15 cellular contexts compared by ENCODE assay signal in genomic region chr5:55003432-55004065, GRCh38. TPM values are rescaled to one million over a fixed set of nuclear protein-coding genes. Genes with fewer than 3 reads are reported as not detected.
DNase-seq lines count a peak whose midpoint lies in the region; ATAC-seq, FAIRE-seq and TF ChIP-seq lines count a peak whose summit lies in the region.
"Had no signal": no experiment of that assay in that cellular context is flagged by ENCODE, and none has a peak within 500 bp of the region (broad histone marks: within the 10 kb centered on the region; RNA-seq: fewer than 3 reads in every experiment).

No MANE protein-coding gene starts in this region.

- H3K4me3 ChIP-seq in ACC112 (ENCODE audit: low read depth, low read length) (no peak overlapping the region), HepG2 (replicated peaks in 1 of 3; ENCODE audit: insufficient read depth in 1 of 3, low read depth in 2 of 3, low read length in 3 of 3) (no peak overlapping the region), lower leg skin (ENCODE audit: low read depth, poor library complexity, severe bottlenecking) (no peak overlapping the region)
- H3K4me3 ChIP-seq: BLaER1 had no signal

- peaks cover 28% of the 10 kb centered on the region for H3K4me1 ChIP-seq in ACC112 (ENCODE audit: control insufficient read depth, insufficient read depth, low read length, unreplicated experiment)
- no peaks in the 10 kb centered on the region for H3K4me1 ChIP-seq in HepG2 (ENCODE audit: insufficient read depth, low read length)
- H3K4me1 ChIP-seq: BLaER1, Caco-2 had no signal

- H3K36me3 ChIP-seq in ACC112 (ENCODE audit: insufficient read depth, low read length) (no peaks in the 10 kb centered on the region), HepG2 (replicated peaks in 1 of 2; ENCODE audit: control insufficient read depth in 1 of 2, insufficient read depth in 2 of 2, low read length in 2 of 2) (no peaks in the 10 kb centered on the region)
- H3K36me3 ChIP-seq: BLaER1 had no signal

- ATAC-seq in HepG2, result no peak

- intact Hi-C loops in HepG2 (cut with micrococcal nuclease; ENCODE audit: unreplicated experiment), result no loop called here
- intact Hi-C loops in lower leg skin (cut with DNase I; ENCODE audit: low total_unique reads), result no loop called here

- WGBS in HepG2 (ENCODE audit: low lambda C conversion rate), result 0% methylated on average over 4 of the region's 4 CpGs
- WGBS in lower leg skin, 2 donors, result 65 to 73% methylated on average over 4 of the region's 4 CpGs

- POLR2A ChIA-PET in HepG2 (lab: Yijun Ruan, JAX), result no interaction called here

- H3K9ac ChIP-seq in HepG2 (ENCODE audit: insufficient read depth, low read depth, low read length), result no peak overlapping the region
- H3K9ac ChIP-seq: BLaER1 had no signal

- in situ Hi-C loops in HepG2 (cut with HindIII; ENCODE audit: extremely low pct_ligation_motif_present, low pct_unique_long_range_greater_than_20kb), result no loop called here

- FAIRE-seq in HepG2 (lab: Jason Lieb, UNC), result no peak
- FAIRE-seq: A204.1, GM18507, H54 had no signal

- TF ChIP-seq CTCF in HepG2 (CRISPR knock-in tag; IDR thresholded peaks at IDR 0.05), result no peak
- no peak for TF ChIP-seq CTCF in lower leg skin (IDR thresholded peaks at IDR 0.05)

- H3K9me3 ChIP-seq in HepG2 (ENCODE audit: low read length), result no peaks in the 10 kb centered on the region
- H3K9me3 ChIP-seq: Caco-2 had no signal

- DNase-seq in HCEC 1CT (peak; percentile 21), dermis blood vessel endothelial cell (peak; percentile 42), HepG2 (ENCODE audit: low spot score) (no peak), lower leg skin (ENCODE audit: low spot score in 2 of 2) (no peak), RPMI8226 (no peak), NCI-H2171 treated with DMSO at 0.1 percent for 48 hours (lab: John Stamatoyannopoulos, UW) (no peak)
- DNase-seq: AML-193; Caco-2; CD8-positive, alpha-beta memory T cell had no signal

- TF ChIP-seq POLR2A in HepG2 (IDR thresholded peaks at IDR 0.05; ENCODE audit: insufficient read depth in 1 of 2, low read depth in 2 of 2, low read length in 2 of 2) (no peak), lower leg skin (IDR thresholded peaks at IDR 0.05) (no peak)

- H3K27ac ChIP-seq in ACC112 (ENCODE audit: low read depth, low read length) (peak overlapping the region; percentile 40), HepG2 (ENCODE audit: extremely low read length, insufficient read depth, low read length) (no peak overlapping the region)
- H3K27ac ChIP-seq: BLaER1 had no signal

- no TSS peak for BruUV-seq in HepG2 (replicated peaks; lab: Mats Ljungman, UMichigan)

- TF ChIP-seq RAD21 in HepG2 (CRISPR knock-in tag; IDR thresholded peaks at IDR 0.05), result no peak

- H3K4me2 ChIP-seq in HepG2 (ENCODE audit: low read depth, low read length), result no peak overlapping the region
- H3K4me2 ChIP-seq: BLaER1 had no signal

- no peaks in the 10 kb centered on the region for H3K27me3 ChIP-seq in ACC112 (ENCODE audit: insufficient read depth, low read length)
- H3K27me3 ChIP-seq in HepG2 (ENCODE audit: control insufficient read depth in 1 of 2, insufficient read depth in 2 of 2, low read length in 2 of 2), result no peaks in the 10 kb centered on the region
- H3K27me3 ChIP-seq: BLaER1 had no signal

- TF ChIP-seq EP300 in HepG2 (IDR thresholded peaks at IDR 0.05; ENCODE audit: low read depth in 2 of 2, low read length in 2 of 2) (no peak), HepG2 (CRISPR knock-in tag; IDR thresholded peaks at IDR 0.05; ENCODE audit: borderline replicate concordance) (no peak)

- H3K79me2 ChIP-seq in ACC112 (ENCODE audit: control insufficient read depth, insufficient read depth, low read length, unreplicated experiment) (no peaks in the 10 kb centered on the region), HepG2 (ENCODE audit: insufficient read depth, low read length) (no peaks in the 10 kb centered on the region)

- H2AFZ ChIP-seq in ACC112 (ENCODE audit: low read length, unreplicated experiment) (peak overlapping the region; percentile 53), HepG2 (ENCODE audit: low read length) (no peak overlapping the region)

- no peaks in the 10 kb centered on the region for H4K20me1 ChIP-seq in HepG2 (ENCODE audit: insufficient read depth, low read length)
- H4K20me1 ChIP-seq: BLaER1 had no signal

- CTCF ChIA-PET in HepG2 (lab: Yijun Ruan, JAX; ENCODE audit: low intra/inter-chr PET ratio, low total read pairs), result no interaction called here

TF ChIP-seq in HepG2, 621 proteins besides CTCF, POLR2A, EP300 and RAD21:
- TF ChIP-seq MAFF (IDR thresholded peaks at IDR 0.05; ENCODE audit: low read depth, low read length) (peak; percentile 24; the same call in 1 of the 2 replicates), MAFK (conservative IDR thresholded peaks at IDR 0.05 in 1 of 2, IDR thresholded peaks at IDR 0.05 in 1 of 2; ENCODE audit: low read length in 2 of 2) (peak in 1 of 2 experiments; percentile 58; a peak in 2 of 4 replicates), SPEN (CRISPR knock-in tag; IDR thresholded peaks at IDR 0.05; ENCODE audit: low read depth) (no peak)

RNA-seq across cellular contexts. Expression of gene ESM1, which starts 18.2 kb away (rescaled TPM):
- 54.5 and 70.8 TPM in 2 replicates for total RNA-seq in dermis blood vessel endothelial cell
- total RNA-seq in HepG2 (2016; rRNA removed; fragmentation: Illumina TruSeq; extraction: Trizol), result not detected in 2 replicates
- total RNA-seq in HepG2 (2016; cell fraction: cytosol; rRNA removed; fragmentation: Illumina TruSeq; extraction: Trizol; ENCODE audit: low read depth), result not detected in 2 replicates
- not detected in 2 replicates for total RNA-seq in HepG2 (2016; cell fraction: insoluble cytoplasmic fraction; rRNA removed; fragmentation: Illumina TruSeq; extraction: Trizol)
- total RNA-seq in HepG2 (2016; cell fraction: membrane; rRNA removed; fragmentation: Illumina TruSeq; extraction: Trizol), result not detected in 2 replicates
- total RNA-seq in HepG2 (2016; cell fraction: nucleus; rRNA removed; fragmentation: Illumina TruSeq; extraction: Trizol), result not detected in 2 replicates
- polyA plus RNA-seq in HepG2 (2011; rRNA removed), result not detected in 2 replicates
- polyA plus RNA-seq in HepG2 (2011; cell fraction: cytosol; rRNA removed), result not detected in 2 replicates
- not detected in 2 replicates for polyA plus RNA-seq in HepG2 (2011; cell fraction: nucleus; rRNA removed)
- polyA plus RNA-seq in HepG2 (2012), result not detected in 2 replicates
- polyA plus RNA-seq in HepG2 (2016; cell fraction: cytosol; fragmentation: Illumina TruSeq; extraction: Trizol; ENCODE audit: low read depth), result not detected in 2 replicates
- not detected in 2 replicates for polyA plus RNA-seq in HepG2 (2016; cell fraction: insoluble cytoplasmic fraction; fragmentation: Illumina TruSeq; extraction: Trizol; ENCODE audit: low read depth)
- polyA plus RNA-seq in HepG2 (2016; cell fraction: membrane; fragmentation: Illumina TruSeq; extraction: Trizol; ENCODE audit: low read depth), result not detected in 2 replicates
- not detected in 2 replicates for polyA plus RNA-seq in HepG2 (2016; cell fraction: nucleus; fragmentation: Illumina TruSeq; extraction: Trizol; ENCODE audit: insufficient read depth, low read depth)
- not detected in 2 replicates for polyA minus RNA-seq in HepG2 (2011; rRNA and poly(A)+ RNA removed; ENCODE audit: low replicate concordance)
- not detected in 2 replicates for polyA minus RNA-seq in HepG2 (2011; cell fraction: cytosol; rRNA and poly(A)+ RNA removed)
- not detected in 2 replicates for polyA minus RNA-seq in HepG2 (2011; cell fraction: nucleus; rRNA and poly(A)+ RNA removed)
- total RNA-seq in lower leg skin, result not detected
- total RNA-seq: Caco-2, HT-29 had no signal

RNA-seq across cellular contexts. Expression of gene GZMK, which starts 20.5 kb away (rescaled TPM):
- total RNA-seq in dermis blood vessel endothelial cell (not detected in 2 replicates), HepG2 (2016; rRNA removed; fragmentation: Illumina TruSeq; extraction: Trizol) (not detected in 2 replicates), lower leg skin (under 1 TPM in 2 of 4 donors, not detected in 2; 0.93 to 0.97 TPM)
- total RNA-seq in HepG2 (2016; cell fraction: cytosol; rRNA removed; fragmentation: Illumina TruSeq; extraction: Trizol; ENCODE audit: low read depth), result not detected in 2 replicates
- not detected in 2 replicates for total RNA-seq in HepG2 (2016; cell fraction: insoluble cytoplasmic fraction; rRNA removed; fragmentation: Illumina TruSeq; extraction: Trizol)
- not detected in 2 replicates for total RNA-seq in HepG2 (2016; cell fraction: membrane; rRNA removed; fragmentation: Illumina TruSeq; extraction: Trizol)
- not detected in 2 replicates for total RNA-seq in HepG2 (2016; cell fraction: nucleus; rRNA removed; fragmentation: Illumina TruSeq; extraction: Trizol)
- polyA plus RNA-seq in HepG2 (2011; rRNA removed), result not detected in 2 replicates
- not detected in 2 replicates for polyA plus RNA-seq in HepG2 (2011; cell fraction: cytosol; rRNA removed)
- polyA plus RNA-seq in HepG2 (2011; cell fraction: nucleus; rRNA removed), result not detected in 2 replicates
- not detected in 2 replicates for polyA plus RNA-seq in HepG2 (2012)
- not detected in 2 replicates for polyA plus RNA-seq in HepG2 (2016; cell fraction: cytosol; fragmentation: Illumina TruSeq; extraction: Trizol; ENCODE audit: low read depth)
- not detected in 2 replicates for polyA plus RNA-seq in HepG2 (2016; cell fraction: insoluble cytoplasmic fraction; fragmentation: Illumina TruSeq; extraction: Trizol; ENCODE audit: low read depth)
- not detected in 2 replicates for polyA plus RNA-seq in HepG2 (2016; cell fraction: membrane; fragmentation: Illumina TruSeq; extraction: Trizol; ENCODE audit: low read depth)
- polyA plus RNA-seq in HepG2 (2016; cell fraction: nucleus; fragmentation: Illumina TruSeq; extraction: Trizol; ENCODE audit: insufficient read depth, low read depth), result not detected in 2 replicates
- not detected in 2 replicates for polyA minus RNA-seq in HepG2 (2011; rRNA and poly(A)+ RNA removed; ENCODE audit: low replicate concordance)
- not detected in 2 replicates for polyA minus RNA-seq in HepG2 (2011; cell fraction: cytosol; rRNA and poly(A)+ RNA removed)
- not detected in 2 replicates for polyA minus RNA-seq in HepG2 (2011; cell fraction: nucleus; rRNA and poly(A)+ RNA removed)
- total RNA-seq: Caco-2, HT-29 had no signal

Comparison
In these comparisons a context has a peak if more than half of its experiments do, and no peak if none do; other contexts are left out.
1. DNase-seq: peak in HCEC 1CT (single experiment) and dermis blood vessel endothelial cell (single experiment); none in HepG2 (single experiment), lower leg skin (0 of 2), RPMI8226 (single experiment) and NCI-H2171 treated with DMSO at 0.1 percent for 48 hours (single experiment).
2. RNA of gene ESM1, which starts 18.2 kb away (total RNA-seq): 54.5 to 70.8 TPM in dermis blood vessel endothelial cell; not detected in HepG2 and not detected in lower leg skin; every median in the first group is over 10 times any median in the second.